1 cellular context compared by ENCODE assay signal in the genomic region with DNA sequence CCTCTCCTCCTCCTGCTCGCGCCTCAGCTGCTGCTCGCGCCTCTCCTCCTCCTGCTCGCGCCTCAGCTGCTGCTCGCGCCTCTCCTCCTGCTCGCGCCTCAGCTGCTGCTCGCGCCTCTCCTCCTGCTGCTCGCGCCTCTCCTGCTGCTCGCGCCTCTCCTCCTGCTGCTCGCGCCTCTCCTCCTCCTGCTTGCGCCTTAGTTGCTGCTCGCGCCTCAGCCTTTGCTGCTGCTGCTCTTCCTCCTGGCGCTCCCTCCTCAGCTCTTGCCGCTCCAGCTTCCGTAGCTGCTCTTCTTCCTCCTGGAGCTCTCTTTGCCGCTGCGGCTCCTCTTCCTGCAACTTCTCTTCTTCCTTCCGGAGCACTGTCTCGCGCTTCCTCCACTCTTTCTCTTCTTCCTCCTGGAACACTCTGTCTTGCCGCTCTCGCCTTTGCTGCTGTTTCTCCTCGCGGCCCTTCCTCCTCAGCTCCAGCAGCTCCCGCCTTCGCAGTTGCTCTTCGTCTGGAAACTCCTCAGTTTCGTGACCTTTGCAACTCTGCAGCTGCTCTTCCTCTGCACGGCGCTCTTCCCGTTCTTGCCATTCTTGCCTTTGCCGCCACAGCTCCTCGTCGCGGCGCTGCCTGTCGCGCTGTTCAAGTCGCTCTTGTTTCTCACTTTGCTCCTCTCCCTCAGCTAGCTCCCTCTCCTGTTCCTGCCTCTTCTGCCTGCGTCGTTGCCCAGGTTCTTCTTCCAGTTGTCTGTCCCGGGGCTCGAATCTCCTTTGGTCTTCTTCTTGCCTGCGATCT.
TF ChIP-seq lines count a peak whose summit lies in the region.

No MANE protein-coding gene starts in this region.

TF ChIP-seq in HEK293, 187 proteins besides CTCF, POLR2A, EP300 and RAD21 (continued from another document and continues in another):
- TF ChIP-seq, protein P1, sequence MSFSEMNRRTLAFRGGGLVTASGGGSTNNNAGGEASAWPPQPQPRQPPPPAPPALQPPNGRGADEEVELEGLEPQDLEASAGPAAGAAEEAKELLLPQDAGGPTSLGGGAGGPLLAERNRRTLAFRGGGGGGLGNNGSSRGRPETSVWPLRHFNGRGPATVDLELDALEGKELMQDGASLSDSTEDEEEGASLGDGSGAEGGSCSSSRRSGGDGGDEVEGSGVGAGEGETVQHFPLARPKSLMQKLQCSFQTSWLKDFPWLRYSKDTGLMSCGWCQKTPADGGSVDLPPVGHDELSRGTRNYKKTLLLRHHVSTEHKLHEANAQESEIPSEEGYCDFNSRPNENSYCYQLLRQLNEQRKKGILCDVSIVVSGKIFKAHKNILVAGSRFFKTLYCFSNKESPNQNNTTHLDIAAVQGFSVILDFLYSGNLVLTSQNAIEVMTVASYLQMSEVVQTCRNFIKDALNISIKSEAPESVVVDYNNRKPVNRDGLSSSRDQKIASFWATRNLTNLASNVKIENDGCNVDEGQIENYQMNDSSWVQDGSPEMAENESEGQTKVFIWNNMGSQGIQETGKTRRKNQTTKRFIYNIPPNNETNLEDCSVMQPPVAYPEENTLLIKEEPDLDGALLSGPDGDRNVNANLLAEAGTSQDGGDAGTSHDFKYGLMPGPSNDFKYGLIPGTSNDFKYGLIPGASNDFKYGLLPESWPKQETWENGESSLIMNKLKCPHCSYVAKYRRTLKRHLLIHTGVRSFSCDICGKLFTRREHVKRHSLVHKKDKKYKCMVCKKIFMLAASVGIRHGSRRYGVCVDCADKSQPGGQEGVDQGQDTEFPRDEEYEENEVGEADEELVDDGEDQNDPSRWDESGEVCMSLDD (tag by site-specific recombination; IDR thresholded peaks at IDR 0.05): 0 out of 2 replicates have a peak, but pooled peaks have one; percentile 17
- TF ChIP-seq ZNF174 (tag by site-specific recombination; IDR thresholded peaks at IDR 0.05): no peak
- no peak for TF ChIP-seq ZNF404 (tag by site-specific recombination; IDR thresholded peaks at IDR 0.05)
- TF ChIP-seq ZNF624 (tag by site-specific recombination; IDR thresholded peaks at IDR 0.05): no peak
- TF ChIP-seq ZNF76 (tag by site-specific recombination; IDR thresholded peaks at IDR 0.05; ENCODE audit: borderline replicate concordance, low read depth): peak; percentile 34; the same call in 1 of the 2 replicates
- TF ChIP-seq, protein P2, sequence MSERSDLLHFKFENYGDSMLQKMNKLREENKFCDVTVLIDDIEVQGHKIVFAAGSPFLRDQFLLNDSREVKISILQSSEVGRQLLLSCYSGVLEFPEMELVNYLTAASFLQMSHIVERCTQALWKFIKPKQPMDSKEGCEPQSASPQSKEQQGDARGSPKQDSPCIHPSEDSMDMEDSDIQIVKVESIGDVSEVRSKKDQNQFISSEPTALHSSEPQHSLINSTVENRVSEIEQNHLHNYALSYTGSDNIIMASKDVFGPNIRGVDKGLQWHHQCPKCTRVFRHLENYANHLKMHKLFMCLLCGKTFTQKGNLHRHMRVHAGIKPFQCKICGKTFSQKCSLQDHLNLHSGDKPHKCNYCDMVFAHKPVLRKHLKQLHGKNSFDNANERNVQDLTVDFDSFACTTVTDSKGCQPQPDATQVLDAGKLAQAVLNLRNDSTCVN (tag by site-specific recombination; optimal IDR thresholded peaks at IDR 0.05): peak; percentile 11
- no peak for TF ChIP-seq ZNF548 (tag by site-specific recombination; IDR thresholded peaks at IDR 0.05)
- no peak for TF ChIP-seq GFI1B (tag by site-specific recombination; IDR thresholded peaks at IDR 0.05)
- peak; percentile 93 for TF ChIP-seq ZNF610 (tag by site-specific recombination; IDR thresholded peaks at IDR 0.05; ENCODE audit: borderline replicate concordance)
- TF ChIP-seq, protein P3, sequence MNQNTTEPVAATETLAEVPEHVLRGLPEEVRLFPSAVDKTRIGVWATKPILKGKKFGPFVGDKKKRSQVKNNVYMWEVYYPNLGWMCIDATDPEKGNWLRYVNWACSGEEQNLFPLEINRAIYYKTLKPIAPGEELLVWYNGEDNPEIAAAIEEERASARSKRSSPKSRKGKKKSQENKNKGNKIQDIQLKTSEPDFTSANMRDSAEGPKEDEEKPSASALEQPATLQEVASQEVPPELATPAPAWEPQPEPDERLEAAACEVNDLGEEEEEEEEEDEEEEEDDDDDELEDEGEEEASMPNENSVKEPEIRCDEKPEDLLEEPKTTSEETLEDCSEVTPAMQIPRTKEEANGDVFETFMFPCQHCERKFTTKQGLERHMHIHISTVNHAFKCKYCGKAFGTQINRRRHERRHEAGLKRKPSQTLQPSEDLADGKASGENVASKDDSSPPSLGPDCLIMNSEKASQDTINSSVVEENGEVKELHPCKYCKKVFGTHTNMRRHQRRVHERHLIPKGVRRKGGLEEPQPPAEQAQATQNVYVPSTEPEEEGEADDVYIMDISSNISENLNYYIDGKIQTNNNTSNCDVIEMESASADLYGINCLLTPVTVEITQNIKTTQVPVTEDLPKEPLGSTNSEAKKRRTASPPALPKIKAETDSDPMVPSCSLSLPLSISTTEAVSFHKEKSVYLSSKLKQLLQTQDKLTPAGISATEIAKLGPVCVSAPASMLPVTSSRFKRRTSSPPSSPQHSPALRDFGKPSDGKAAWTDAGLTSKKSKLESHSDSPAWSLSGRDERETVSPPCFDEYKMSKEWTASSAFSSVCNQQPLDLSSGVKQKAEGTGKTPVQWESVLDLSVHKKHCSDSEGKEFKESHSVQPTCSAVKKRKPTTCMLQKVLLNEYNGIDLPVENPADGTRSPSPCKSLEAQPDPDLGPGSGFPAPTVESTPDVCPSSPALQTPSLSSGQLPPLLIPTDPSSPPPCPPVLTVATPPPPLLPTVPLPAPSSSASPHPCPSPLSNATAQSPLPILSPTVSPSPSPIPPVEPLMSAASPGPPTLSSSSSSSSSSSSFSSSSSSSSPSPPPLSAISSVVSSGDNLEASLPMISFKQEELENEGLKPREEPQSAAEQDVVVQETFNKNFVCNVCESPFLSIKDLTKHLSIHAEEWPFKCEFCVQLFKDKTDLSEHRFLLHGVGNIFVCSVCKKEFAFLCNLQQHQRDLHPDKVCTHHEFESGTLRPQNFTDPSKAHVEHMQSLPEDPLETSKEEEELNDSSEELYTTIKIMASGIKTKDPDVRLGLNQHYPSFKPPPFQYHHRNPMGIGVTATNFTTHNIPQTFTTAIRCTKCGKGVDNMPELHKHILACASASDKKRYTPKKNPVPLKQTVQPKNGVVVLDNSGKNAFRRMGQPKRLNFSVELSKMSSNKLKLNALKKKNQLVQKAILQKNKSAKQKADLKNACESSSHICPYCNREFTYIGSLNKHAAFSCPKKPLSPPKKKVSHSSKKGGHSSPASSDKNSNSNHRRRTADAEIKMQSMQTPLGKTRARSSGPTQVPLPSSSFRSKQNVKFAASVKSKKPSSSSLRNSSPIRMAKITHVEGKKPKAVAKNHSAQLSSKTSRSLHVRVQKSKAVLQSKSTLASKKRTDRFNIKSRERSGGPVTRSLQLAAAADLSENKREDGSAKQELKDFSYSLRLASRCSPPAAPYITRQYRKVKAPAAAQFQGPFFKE (tag by site-specific recombination; IDR thresholded peaks at IDR 0.05; ENCODE audit: borderline replicate concordance): no peak
- no peak for TF ChIP-seq ZNF521 (tag by site-specific recombination; IDR thresholded peaks at IDR 0.05)
- TF ChIP-seq REPIN1 (tag by site-specific recombination; IDR thresholded peaks at IDR 0.05; ENCODE audit: low read depth): no peak
- no peak for TF ChIP-seq ZNF311 (tag by site-specific recombination; IDR thresholded peaks at IDR 0.05; ENCODE audit: borderline replicate concordance)
- TF ChIP-seq ZNF701 (tag by site-specific recombination; IDR thresholded peaks at IDR 0.05): no peak
- no peak for TF ChIP-seq ZNF302 (tag by site-specific recombination; IDR thresholded peaks at IDR 0.05; ENCODE audit: low read depth)
- TF ChIP-seq ZNF843 (tag by site-specific recombination; IDR thresholded peaks at IDR 0.05): 0 out of 2 replicates have a peak, but pooled peaks have one; percentile 28
- no peak for TF ChIP-seq ZNF529 (tag by site-specific recombination; IDR thresholded peaks at IDR 0.05; ENCODE audit: insufficient replicate concordance)
- TF ChIP-seq ZNF658 (tag by site-specific recombination; IDR thresholded peaks at IDR 0.05): no peak
- TF ChIP-seq, protein P4, sequence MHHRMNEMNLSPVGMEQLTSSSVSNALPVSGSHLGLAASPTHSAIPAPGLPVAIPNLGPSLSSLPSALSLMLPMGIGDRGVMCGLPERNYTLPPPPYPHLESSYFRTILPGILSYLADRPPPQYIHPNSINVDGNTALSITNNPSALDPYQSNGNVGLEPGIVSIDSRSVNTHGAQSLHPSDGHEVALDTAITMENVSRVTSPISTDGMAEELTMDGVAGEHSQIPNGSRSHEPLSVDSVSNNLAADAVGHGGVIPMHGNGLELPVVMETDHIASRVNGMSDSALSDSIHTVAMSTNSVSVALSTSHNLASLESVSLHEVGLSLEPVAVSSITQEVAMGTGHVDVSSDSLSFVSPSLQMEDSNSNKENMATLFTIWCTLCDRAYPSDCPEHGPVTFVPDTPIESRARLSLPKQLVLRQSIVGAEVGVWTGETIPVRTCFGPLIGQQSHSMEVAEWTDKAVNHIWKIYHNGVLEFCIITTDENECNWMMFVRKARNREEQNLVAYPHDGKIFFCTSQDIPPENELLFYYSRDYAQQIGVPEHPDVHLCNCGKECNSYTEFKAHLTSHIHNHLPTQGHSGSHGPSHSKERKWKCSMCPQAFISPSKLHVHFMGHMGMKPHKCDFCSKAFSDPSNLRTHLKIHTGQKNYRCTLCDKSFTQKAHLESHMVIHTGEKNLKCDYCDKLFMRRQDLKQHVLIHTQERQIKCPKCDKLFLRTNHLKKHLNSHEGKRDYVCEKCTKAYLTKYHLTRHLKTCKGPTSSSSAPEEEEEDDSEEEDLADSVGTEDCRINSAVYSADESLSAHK (tag by site-specific recombination; IDR thresholded peaks at IDR 0.05): no peak
- peak; percentile 89 for TF ChIP-seq ZNF366 (tag by site-specific recombination; conservative IDR thresholded peaks at IDR 0.05)
- TF ChIP-seq MZF1 (tag by site-specific recombination; IDR thresholded peaks at IDR 0.05; ENCODE audit: borderline replicate concordance): no peak
- TF ChIP-seq KLF16 (tag by site-specific recombination; IDR thresholded peaks at IDR 0.05): no peak
- TF ChIP-seq, protein P5, sequence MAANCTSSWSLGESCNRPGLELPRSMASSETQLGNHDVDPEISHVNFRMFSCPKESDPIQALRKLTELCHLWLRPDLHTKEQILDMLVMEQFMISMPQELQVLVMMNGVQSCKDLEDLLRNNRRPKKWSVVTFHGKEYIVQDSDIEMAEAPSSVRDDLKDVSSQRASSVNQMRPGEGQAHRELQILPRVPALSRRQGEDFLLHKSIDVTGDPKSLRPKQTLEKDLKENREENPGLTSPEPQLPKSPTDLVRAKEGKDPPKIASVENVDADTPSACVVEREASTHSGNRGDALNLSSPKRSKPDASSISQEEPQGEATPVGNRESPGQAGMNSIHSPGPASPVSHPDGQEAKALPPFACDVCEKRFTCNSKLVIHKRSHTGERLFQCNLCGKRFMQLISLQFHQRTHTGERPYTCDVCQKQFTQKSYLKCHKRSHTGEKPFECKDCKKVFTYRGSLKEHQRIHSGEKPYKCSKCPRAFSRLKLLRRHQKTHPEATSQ (tag by site-specific recombination; IDR thresholded peaks at IDR 0.05): no peak
- TF ChIP-seq OVOL3 (tag by site-specific recombination; IDR thresholded peaks at IDR 0.05): no peak
- no peak for TF ChIP-seq HOXD13 (CRISPR knock-in tag; IDR thresholded peaks at IDR 0.05; ENCODE audit: borderline replicate concordance)
- no peak for TF ChIP-seq ZBTB21 (tag by site-specific recombination; IDR thresholded peaks at IDR 0.05)
- no peak for TF ChIP-seq KLF1 (tag by site-specific recombination; IDR thresholded peaks at IDR 0.05)
- TF ChIP-seq ZNF561 (tag by site-specific recombination; IDR thresholded peaks at IDR 0.05; ENCODE audit: borderline replicate concordance): no peak
- TF ChIP-seq, protein P6, sequence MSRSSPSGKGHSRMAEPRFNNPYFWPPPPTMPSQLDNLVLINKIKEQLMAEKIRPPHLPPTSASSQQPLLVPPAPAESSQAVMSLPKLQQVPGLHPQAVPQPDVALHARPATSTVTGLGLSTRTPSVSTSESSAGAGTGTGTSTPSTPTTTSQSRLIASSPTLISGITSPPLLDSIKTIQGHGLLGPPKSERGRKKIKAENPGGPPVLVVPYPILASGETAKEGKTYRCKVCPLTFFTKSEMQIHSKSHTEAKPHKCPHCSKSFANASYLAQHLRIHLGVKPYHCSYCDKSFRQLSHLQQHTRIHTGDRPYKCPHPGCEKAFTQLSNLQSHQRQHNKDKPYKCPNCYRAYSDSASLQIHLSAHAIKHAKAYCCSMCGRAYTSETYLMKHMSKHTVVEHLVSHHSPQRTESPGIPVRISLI (tag by site-specific recombination; IDR thresholded peaks at IDR 0.05): no peak
- TF ChIP-seq KLF7 (tag by site-specific recombination; IDR thresholded peaks at IDR 0.05; ENCODE audit: borderline replicate concordance): no peak
- TF ChIP-seq, protein P7, sequence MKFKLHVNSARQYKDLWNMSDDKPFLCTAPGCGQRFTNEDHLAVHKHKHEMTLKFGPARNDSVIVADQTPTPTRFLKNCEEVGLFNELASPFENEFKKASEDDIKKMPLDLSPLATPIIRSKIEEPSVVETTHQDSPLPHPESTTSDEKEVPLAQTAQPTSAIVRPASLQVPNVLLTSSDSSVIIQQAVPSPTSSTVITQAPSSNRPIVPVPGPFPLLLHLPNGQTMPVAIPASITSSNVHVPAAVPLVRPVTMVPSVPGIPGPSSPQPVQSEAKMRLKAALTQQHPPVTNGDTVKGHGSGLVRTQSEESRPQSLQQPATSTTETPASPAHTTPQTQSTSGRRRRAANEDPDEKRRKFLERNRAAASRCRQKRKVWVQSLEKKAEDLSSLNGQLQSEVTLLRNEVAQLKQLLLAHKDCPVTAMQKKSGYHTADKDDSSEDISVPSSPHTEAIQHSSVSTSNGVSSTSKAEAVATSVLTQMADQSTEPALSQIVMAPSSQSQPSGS (tag by site-specific recombination; IDR thresholded peaks at IDR 0.05; ENCODE audit: low read depth): no peak
- no peak for TF ChIP-seq ZNF776 (tag by site-specific recombination; IDR thresholded peaks at IDR 0.05; ENCODE audit: borderline replicate concordance)
